ENCODE assay signal across 20 cellular contexts in genomic region chr15:38684461-38685000, GRCh38.
DNase-seq lines count a peak whose midpoint lies in the region; ATAC-seq lines count a peak whose summit lies in the region.
"Had no signal": no experiment of that assay in that cellular context is flagged by ENCODE, and none has a peak within 500 bp of the region (broad histone marks: within the 10 kb centered on the region; RNA-seq: fewer than 3 reads in every experiment).

No MANE protein-coding gene starts in this region.

- no peaks in the 10 kb centered on the region for H3K9me3 Mint-ChIP-seq in T-helper 1 cell treated with Interleukin-12 subunit alpha and Interleukin-12 subunit beta and Interleukin-4 antibody, amounts not matched to agents 30 μg/mL and 1 μg/mL, for 36 hours
- no peaks in the 10 kb centered on the region for H3K9me3 Mint-ChIP-seq in effector memory CD8-positive, alpha-beta T cell

- in situ Hi-C loops in KBM-7 (cut with MboI; ENCODE audit: low pct_unique_long_range_greater_than_20kb, low sequenced_read_pairs), result loop anchor here (25.0 kb wide), 1 partner anchor 222 kb away; the partner anchor contains the start of gene FAM98B

- DNase-seq in NCI-H1417 (lab: John Stamatoyannopoulos, UW), result peak; percentile 21 to 61 (median 32)
- no peak for DNase-seq in NCI-H1417 treated with DMSO at 0.1 percent for 48 hours (lab: John Stamatoyannopoulos, UW)
- peak; percentile 42 for DNase-seq in CD1c-positive myeloid dendritic cell (ENCODE audit: extremely low spot score)
- DNase-seq in effector memory CD8-positive, alpha-beta T cell, result no peak
- no peak for DNase-seq in KBM-7
- DNase-seq in NCI-H1105 treated with DMSO at 0.1 percent for 48 hours (lab: John Stamatoyannopoulos, UW), result no peak
- DNase-seq: amniotic stem cell; BE2C; DMS 273 treated with DMSO at 0.1 percent for 48 hours; foreskin fibroblast; GDM1; NCI-H446 treated with DMSO at 0.1 percent for 48 hours; sigmoid colon; stimulated activated naive CD4-positive, alpha-beta T cell treated with Interleukin-2 at 50 U/mL for 16 hours; T1000; upper lobe of left lung had no signal

- H3K4me1 Mint-ChIP-seq in T-helper 1 cell treated with Interleukin-12 subunit alpha and Interleukin-12 subunit beta and Interleukin-4 antibody, amounts not matched to agents 30 μg/mL and 1 μg/mL, for 36 hours (ENCODE audit: low read depth), result peaks cover 72% of the 10 kb centered on the region
- H3K4me1 Mint-ChIP-seq in effector memory CD8-positive, alpha-beta T cell (ENCODE audit: low read depth in 2 of 2), result peaks cover 64 to 65% of the 10 kb centered on the region in 2 donors

- ATAC-seq in effector memory CD8-positive, alpha-beta T cell (replicated peaks), result no peak
- no peak for ATAC-seq in GM18502 (IDR thresholded peaks at IDR 0.05; ENCODE audit: poor library complexity, unreplicated experiment)
- ATAC-seq: activated CD4-positive, CD25-positive, alpha-beta regulatory T cell treated with anti-CD3 and anti-CD28 coated beads, Interleukin-2, amount 50 U/mL, for 24 hours had no signal

- H3K27ac Mint-ChIP-seq in T-helper 1 cell treated with Interleukin-12 subunit alpha and Interleukin-12 subunit beta and Interleukin-4 antibody, amounts not matched to agents 30 μg/mL and 1 μg/mL, for 36 hours, result peak overlapping the region; percentile 98
- H3K27ac Mint-ChIP-seq in effector memory CD8-positive, alpha-beta T cell, result peak overlapping the region; percentile 75 to 92
- H3K27ac Mint-ChIP-seq: dendritic cell treated with granulocyte-macrophage colony-stimulating factor and Interleukin-4, amounts not matched to agents 40 ng/mL and 50 ng/mL, for 4 days had no signal

- no peaks in the 10 kb centered on the region for H3K27me3 Mint-ChIP-seq in T-helper 1 cell treated with Interleukin-12 subunit alpha and Interleukin-12 subunit beta and Interleukin-4 antibody, amounts not matched to agents 30 μg/mL and 1 μg/mL, for 36 hours (ENCODE audit: low read depth)
- H3K27me3 Mint-ChIP-seq in effector memory CD8-positive, alpha-beta T cell, result no peaks in the 10 kb centered on the region
- H3K27me3 Mint-ChIP-seq: dendritic cell treated with granulocyte-macrophage colony-stimulating factor and Interleukin-4, amounts not matched to agents 40 ng/mL and 50 ng/mL, for 4 days had no signal

- H3K36me3 Mint-ChIP-seq in T-helper 1 cell treated with Interleukin-12 subunit alpha and Interleukin-12 subunit beta and Interleukin-4 antibody, amounts not matched to agents 30 μg/mL and 1 μg/mL, for 36 hours (ENCODE audit: low read depth), result peaks cover 16% of the 10 kb centered on the region
- peaks cover 3% of the 10 kb centered on the region for H3K36me3 Mint-ChIP-seq in effector memory CD8-positive, alpha-beta T cell (ENCODE audit: insufficient read depth)

- H3K4me3 Mint-ChIP-seq in T-helper 1 cell treated with Interleukin-12 subunit alpha and Interleukin-12 subunit beta and Interleukin-4 antibody, amounts not matched to agents 30 μg/mL and 1 μg/mL, for 36 hours, result peak overlapping the region; percentile 72
- H3K4me3 Mint-ChIP-seq in effector memory CD8-positive, alpha-beta T cell, result peak overlapping the region; percentile 47 to 55
- H3K4me3 Mint-ChIP-seq: dendritic cell treated with granulocyte-macrophage colony-stimulating factor and Interleukin-4, amounts not matched to agents 40 ng/mL and 50 ng/mL, for 4 days had no signal

Comparison
In these comparisons a context has a peak if more than half of its experiments do, and no peak if none do; other contexts are left out.
1. DNase-seq: peak in NCI-H1417 (3 of 3) and CD1c-positive myeloid dendritic cell (single experiment); none in NCI-H1417 treated with DMSO at 0.1 percent for 48 hours (single experiment), effector memory CD8-positive, alpha-beta T cell (0 of 3), KBM-7 (single experiment) and NCI-H1105 treated with DMSO at 0.1 percent for 48 hours (single experiment).